12 cellular contexts compared by ENCODE assay signal in genomic region chr20:33687370-33687915, GRCh38. TPM values are rescaled to one million over a fixed set of nuclear protein-coding genes. Genes with fewer than 3 reads are reported as not detected.
DNase-seq lines count a peak whose midpoint lies in the region; ATAC-seq, FAIRE-seq and TF ChIP-seq lines count a peak whose summit lies in the region.
"Had no signal": no experiment of that assay in that cellular context is flagged by ENCODE, and none has a peak within 500 bp of the region (broad histone marks: within the 10 kb centered on the region; RNA-seq: fewer than 3 reads in every experiment).

No MANE protein-coding gene starts in this region.

- H3K27ac ChIP-seq in SJCRH30, result no peak overlapping the region
- no peak overlapping the region for H3K27ac ChIP-seq in endothelial cell of umbilical vein (ENCODE audit: insufficient read depth, low read depth, low read length)
- H3K27ac ChIP-seq in upper lobe of left lung, result peak overlapping the region in 3 of 4 donors; percentile 19 to 57 (median 46)
- H3K27ac ChIP-seq in small intestine (ENCODE audit: low read depth in 1 of 2, low read length in 1 of 2), result no peak overlapping the region

- no peaks in the 10 kb centered on the region for H3K27me3 Mint-ChIP-seq in activated naive CD8-positive, alpha-beta T cell
- no peaks in the 10 kb centered on the region for H3K27me3 Mint-ChIP-seq in activated naive CD8-positive, alpha-beta T cell treated with anti-CD3 and anti-CD28 coated beads, Interleukin-2, amount 50 U/mL, for 24 hours

- no peaks in the 10 kb centered on the region for H3K9me1 ChIP-seq in endothelial cell of umbilical vein (replicated peaks; ENCODE audit: control insufficient read depth, extremely low read depth, insufficient read depth, low read length)

- no peak overlapping the region for H3K9ac ChIP-seq in endothelial cell of umbilical vein (replicated peaks; ENCODE audit: extremely low read depth, insufficient read depth, low read length)

- H3K27ac Mint-ChIP-seq in activated naive CD8-positive, alpha-beta T cell, result peak overlapping the region; percentile 87
- H3K27ac Mint-ChIP-seq in activated naive CD8-positive, alpha-beta T cell treated with anti-CD3 and anti-CD28 coated beads, Interleukin-2, amount 50 U/mL, for 24 hours, result no peak overlapping the region

- intact Hi-C loops in endothelial cell of umbilical vein (cut with micrococcal nuclease), result loop anchor here (2.0 to 5.0 kb wide), 2 partner anchors 21 to 45 kb away; partner anchors contain the start of genes ACTL10 and ZNF341

- dilution Hi-C loops in endothelial cell of umbilical vein (cut with MboI; ENCODE audit: extremely low pct_ligation_motif_present, low sequenced_read_pairs), result no loop called here

- no peak overlapping the region for H3K4me3 ChIP-seq in SJCRH30
- H3K4me3 ChIP-seq in endothelial cell of umbilical vein (replicated peaks in 1 of 3; ENCODE audit: insufficient read depth in 1 of 3, low read depth in 1 of 3, low read length in 3 of 3), result no peak overlapping the region
- no peak overlapping the region for H3K4me3 ChIP-seq in upper lobe of left lung
- no peak overlapping the region for H3K4me3 ChIP-seq in small intestine (ENCODE audit: low read depth in 1 of 2, low read length in 2 of 2)
- H3K4me3 ChIP-seq: mucosa of descending colon had no signal

- no peak for DNase-seq in activated naive CD8-positive, alpha-beta T cell treated with anti-CD3 and anti-CD28 coated beads, Interleukin-2, amount 50 U/mL, for 24 hours
- DNase-seq in SJCRH30, result peak; percentile 50 to 64
- peak; percentile 14 for DNase-seq in endothelial cell of umbilical vein (ENCODE audit: low read depth, low spot score)
- DNase-seq in upper lobe of left lung, result no peak
- DNase-seq in small intestine, result no peak
- no peak for DNase-seq in T-helper 2 cell
- DNase-seq: activated effector memory CD4-positive, alpha-beta T cell treated with Interleukin-2 at 50 U/mL for 16 hours; mucosa of descending colon had no signal

- no TSS peak for BruUV-seq in endothelial cell of umbilical vein (replicated peaks; lab: Mats Ljungman, UMichigan)

- H3K4me1 ChIP-seq in SJCRH30 (peaks cover 23% of the 10 kb centered on the region), endothelial cell of umbilical vein (ENCODE audit: control insufficient read depth, extremely low read depth, insufficient read depth, low read length) (peaks cover 36% of the 10 kb centered on the region), upper lobe of left lung (peaks cover 27 to 42% (median 34%) of the 10 kb centered on the region in 4 donors), small intestine (ENCODE audit: control insufficient read depth in 2 of 2, insufficient read depth in 1 of 2, low read depth in 1 of 2, low read length in 1 of 2) (peaks cover 2 to 3% of the 10 kb centered on the region in 2 donors)

- FAIRE-seq in endothelial cell of umbilical vein (lab: Jason Lieb, UNC) (peak; percentile 78), small intestine (lab: Jason Lieb, UNC) (no peak)

- no peak overlapping the region for H3K4me3 Mint-ChIP-seq in activated naive CD8-positive, alpha-beta T cell
- no peak overlapping the region for H3K4me3 Mint-ChIP-seq in activated naive CD8-positive, alpha-beta T cell treated with anti-CD3 and anti-CD28 coated beads, Interleukin-2, amount 50 U/mL, for 24 hours

- TF ChIP-seq CTCF in endothelial cell of umbilical vein (IDR thresholded peaks at IDR 0.05; ENCODE audit: extremely low read depth in 1 of 2, insufficient read depth in 1 of 2, low read depth in 1 of 2, low read length in 2 of 2), result no peak
- no peak for TF ChIP-seq CTCF in upper lobe of left lung (IDR thresholded peaks at IDR 0.05)

- no peaks in the 10 kb centered on the region for H4K20me1 ChIP-seq in endothelial cell of umbilical vein (replicated peaks; ENCODE audit: control insufficient read depth, extremely low read depth, insufficient read depth, low read length)

- POLR2A ChIA-PET in endothelial cell of umbilical vein (lab: Charles Lee), result no interaction called here

- no peak for TF ChIP-seq EP300 in upper lobe of left lung (IDR thresholded peaks at IDR 0.05)

- H2AFZ ChIP-seq in endothelial cell of umbilical vein (ENCODE audit: low read depth, low read length), result peak overlapping the region; percentile 46

- peaks cover 17% of the 10 kb centered on the region for H3K79me2 ChIP-seq in endothelial cell of umbilical vein (ENCODE audit: control insufficient read depth, insufficient read depth, low read length)

- H3K36me3 Mint-ChIP-seq in activated naive CD8-positive, alpha-beta T cell, result no peaks in the 10 kb centered on the region
- H3K36me3 Mint-ChIP-seq in activated naive CD8-positive, alpha-beta T cell treated with anti-CD3 and anti-CD28 coated beads, Interleukin-2, amount 50 U/mL, for 24 hours (ENCODE audit: low read depth), result peaks cover 3% of the 10 kb centered on the region

- H3K27me3 ChIP-seq in SJCRH30 (no peaks in the 10 kb centered on the region), endothelial cell of umbilical vein (ENCODE audit: control insufficient read depth in 2 of 2, insufficient read depth in 2 of 2, low read length in 2 of 2) (no peaks in the 10 kb centered on the region), upper lobe of left lung (no peaks in the 10 kb centered on the region), small intestine (ENCODE audit: control insufficient read depth in 2 of 2, insufficient read depth in 2 of 2, low read length in 2 of 2) (no peaks in the 10 kb centered on the region)

- 65 to 71% methylated on average over 8 of the region's 8 CpGs for WGBS in upper lobe of left lung, 2 donors
- WGBS in small intestine, 3 donors, result 77 to 91% (median 85%) methylated on average over 8 of the region's 8 CpGs

- H3K36me3 ChIP-seq in SJCRH30 (peaks cover 10% of the 10 kb centered on the region), endothelial cell of umbilical vein (ENCODE audit: control insufficient read depth in 2 of 2, extremely low read depth in 1 of 2, insufficient read depth in 2 of 2, low read length in 2 of 2) (no peaks in the 10 kb centered on the region), upper lobe of left lung (no peaks in the 10 kb centered on the region), small intestine (ENCODE audit: control insufficient read depth in 2 of 2, insufficient read depth in 2 of 2, low read length in 2 of 2) (no peaks in the 10 kb centered on the region)

- TF ChIP-seq POLR2A in endothelial cell of umbilical vein (IDR thresholded peaks at IDR 0.05; ENCODE audit: low read depth, low read length) (no peak), upper lobe of left lung (IDR thresholded peaks at IDR 0.05) (no peak)

- H3K9me3 ChIP-seq in SJCRH30 (replicated peaks) (no peaks in the 10 kb centered on the region), endothelial cell of umbilical vein (replicated peaks; ENCODE audit: control insufficient read depth, insufficient read depth, low read length) (no peaks in the 10 kb centered on the region), upper lobe of left lung (no peaks in the 10 kb centered on the region), small intestine (ENCODE audit: control insufficient read depth, low read depth) (no peaks in the 10 kb centered on the region)
- H3K9me3 ChIP-seq: mucosa of descending colon had no signal

- no peaks in the 10 kb centered on the region for H3K9me3 Mint-ChIP-seq in activated naive CD8-positive, alpha-beta T cell (ENCODE audit: low read depth)
- H3K9me3 Mint-ChIP-seq in activated naive CD8-positive, alpha-beta T cell treated with anti-CD3 and anti-CD28 coated beads, Interleukin-2, amount 50 U/mL, for 24 hours, result no peaks in the 10 kb centered on the region

- CTCF ChIA-PET in endothelial cell of umbilical vein (lab: Charles Lee), result interaction anchor here (0.6 to 1.9 kb wide), 4 partner anchors 19 to 104 kb away, joined by 3 to 7 read pairs (median 4); partner anchors contain the start of gene PXMP4

- no peak overlapping the region for H3K4me2 ChIP-seq in endothelial cell of umbilical vein (ENCODE audit: insufficient read depth, low read length)

- ATAC-seq in activated naive CD8-positive, alpha-beta T cell treated with anti-CD3 and anti-CD28 coated beads, Interleukin-2, amount 50 U/mL, for 24 hours, result no peak
- ATAC-seq in upper lobe of left lung (ENCODE audit: low FRiP score in 2 of 2) (peak in 1 of 2 donors; percentile 37), GM18517 (IDR thresholded peaks at IDR 0.05; ENCODE audit: unreplicated experiment) (no peak)

- peaks cover 49% of the 10 kb centered on the region for H3K4me1 Mint-ChIP-seq in activated naive CD8-positive, alpha-beta T cell (ENCODE audit: low read depth)
- peaks cover 69% of the 10 kb centered on the region for H3K4me1 Mint-ChIP-seq in activated naive CD8-positive, alpha-beta T cell treated with anti-CD3 and anti-CD28 coated beads, Interleukin-2, amount 50 U/mL, for 24 hours

RNA-seq across cellular contexts. Expression of gene E2F1, which starts 1.3 kb away (rescaled TPM):
- total RNA-seq in SJCRH30 (2014; rRNA removed; shearing (Covaris generic)), result 103 and 112 TPM in 2 replicates
- total RNA-seq in endothelial cell of umbilical vein, result 27.0 and 29.6 TPM in 2 replicates
- 20.7 and 22.3 TPM in 2 replicates for polyA plus RNA-seq in endothelial cell of umbilical vein
- 15.9 and 17.8 TPM in 2 replicates for polyA plus RNA-seq in endothelial cell of umbilical vein (2011; cell fraction: cytosol; rRNA removed)
- 27.0 and 30.5 TPM in 2 replicates for polyA plus RNA-seq in endothelial cell of umbilical vein (2011; cell fraction: nucleus; rRNA removed)
- polyA plus RNA-seq in endothelial cell of umbilical vein (2012), result 12.3 and 15.7 TPM in 2 replicates
- polyA minus RNA-seq in endothelial cell of umbilical vein, result 13.4 and 15.0 TPM in 2 replicates
- 34.7 TPM for polyA minus RNA-seq in endothelial cell of umbilical vein (2011; cell fraction: cytosol; rRNA and poly(A)+ RNA removed)
- polyA minus RNA-seq in endothelial cell of umbilical vein (2011; cell fraction: nucleus; rRNA and poly(A)+ RNA removed), result 6.3 and 6.5 TPM in 2 replicates
- 10 to 100 TPM in 1 of 6 donors, 1 to 10 TPM in 5; 5.5 to 12.9 (median 6.8) TPM for total RNA-seq in upper lobe of left lung
- 10 to 100 TPM in 1 of 3 donors, 1 to 10 TPM in 2; 2.2 to 10.9 (median 2.5) TPM for polyA plus RNA-seq in small intestine

RNA-seq across cellular contexts. Expression of gene NECAB3, which starts 13.2 kb away (rescaled TPM):
- total RNA-seq in SJCRH30 (2014; rRNA removed; shearing (Covaris generic)), result 28.2 and 30.8 TPM in 2 replicates
- 18.1 and 20.2 TPM in 2 replicates for total RNA-seq in endothelial cell of umbilical vein
- polyA plus RNA-seq in endothelial cell of umbilical vein, result 22.4 and 34.2 TPM in 2 replicates
- polyA plus RNA-seq in endothelial cell of umbilical vein (2011; cell fraction: cytosol; rRNA removed), result 11.9 and 17.5 TPM in 2 replicates
- 53.5 and 74.7 TPM in 2 replicates for polyA plus RNA-seq in endothelial cell of umbilical vein (2011; cell fraction: nucleus; rRNA removed)
- polyA plus RNA-seq in endothelial cell of umbilical vein (2012), result 13.7 and 19.6 TPM in 2 replicates
- 11.4 and 22.0 TPM in 2 replicates for polyA minus RNA-seq in endothelial cell of umbilical vein
- 46.7 TPM for polyA minus RNA-seq in endothelial cell of umbilical vein (2011; cell fraction: cytosol; rRNA and poly(A)+ RNA removed)
- 16.0 and 18.5 TPM in 2 replicates for polyA minus RNA-seq in endothelial cell of umbilical vein (2011; cell fraction: nucleus; rRNA and poly(A)+ RNA removed)
- total RNA-seq in upper lobe of left lung, result 100 to 1,000 TPM in 2 of 6 donors, 10 to 100 TPM in 4; 43.4 to 309 (median 90.6) TPM
- polyA plus RNA-seq in small intestine, result 10 to 100 TPM; 30.6 to 54.8 (median 53.8) TPM

RNA-seq across cellular contexts. Expression of gene ACTL10, which starts 20.7 kb away (rescaled TPM):
- total RNA-seq in SJCRH30 (2014; rRNA removed; shearing (Covaris generic)), result 0.10 TPM in 1 of 2 replicates, not detected in the other
- total RNA-seq in endothelial cell of umbilical vein, result 0.62 and 1.4 TPM in 2 replicates
- 0.92 and 1.0 TPM in 2 replicates for polyA plus RNA-seq in endothelial cell of umbilical vein
- 0.32 and 0.71 TPM in 2 replicates for polyA plus RNA-seq in endothelial cell of umbilical vein (2011; cell fraction: cytosol; rRNA removed)
- 0.22 and 0.25 TPM in 2 replicates for polyA plus RNA-seq in endothelial cell of umbilical vein (2011; cell fraction: nucleus; rRNA removed)
- polyA plus RNA-seq in endothelial cell of umbilical vein (2012), result 1.2 and 1.3 TPM in 2 replicates
- polyA minus RNA-seq in endothelial cell of umbilical vein, result 0.34 and 0.51 TPM in 2 replicates
- 4.5 TPM for polyA minus RNA-seq in endothelial cell of umbilical vein (2011; cell fraction: cytosol; rRNA and poly(A)+ RNA removed)
- 0.48 and 1.0 TPM in 2 replicates for polyA minus RNA-seq in endothelial cell of umbilical vein (2011; cell fraction: nucleus; rRNA and poly(A)+ RNA removed)
- 1 to 10 TPM in 5 of 6 donors, not detected in 1; 1.7 to 3.8 (median 2.1) TPM for total RNA-seq in upper lobe of left lung
- 1 to 10 TPM in 2 of 3 donors, under 1 TPM in 1; 0.89 to 5.4 (median 1.6) TPM for polyA plus RNA-seq in small intestine

RNA-seq across cellular contexts. Expression of gene C20orf144, which starts 25.3 kb away (rescaled TPM):
- total RNA-seq in SJCRH30 (2014; rRNA removed; shearing (Covaris generic)), result 0.38 and 0.42 TPM in 2 replicates
- total RNA-seq in endothelial cell of umbilical vein, result not detected in 2 replicates
- polyA plus RNA-seq in endothelial cell of umbilical vein, result 0.05 TPM in 1 of 2 replicates, not detected in the other
- polyA plus RNA-seq in endothelial cell of umbilical vein (2011; cell fraction: cytosol; rRNA removed), result 0.03 and 0.05 TPM in 2 replicates
- polyA plus RNA-seq in endothelial cell of umbilical vein (2011; cell fraction: nucleus; rRNA removed), result not detected in 2 replicates
- polyA plus RNA-seq in endothelial cell of umbilical vein (2012), result 0.14 and 0.21 TPM in 2 replicates
- polyA minus RNA-seq in endothelial cell of umbilical vein, result not detected in 2 replicates
- polyA minus RNA-seq in endothelial cell of umbilical vein (2011; cell fraction: cytosol; rRNA and poly(A)+ RNA removed), result not detected
- not detected in 2 replicates for polyA minus RNA-seq in endothelial cell of umbilical vein (2011; cell fraction: nucleus; rRNA and poly(A)+ RNA removed)
- not detected for total RNA-seq in upper lobe of left lung
- polyA plus RNA-seq in small intestine, result under 1 TPM in 1 of 3 donors, not detected in 2; 0.07 TPM
- total RNA-seq: epithelial cell of proximal tubule, urinary bladder had no signal

RNA-seq across cellular contexts. Expression of gene PXMP4, which starts 32.7 kb away (rescaled TPM):
- total RNA-seq in SJCRH30 (2014; rRNA removed; shearing (Covaris generic)), result 7.4 and 8.2 TPM in 2 replicates
- total RNA-seq in endothelial cell of umbilical vein, result 6.9 and 8.1 TPM in 2 replicates
- 8.0 and 8.5 TPM in 2 replicates for polyA plus RNA-seq in endothelial cell of umbilical vein
- polyA plus RNA-seq in endothelial cell of umbilical vein (2011; cell fraction: cytosol; rRNA removed), result 4.9 and 5.9 TPM in 2 replicates
- 2.2 and 2.4 TPM in 2 replicates for polyA plus RNA-seq in endothelial cell of umbilical vein (2011; cell fraction: nucleus; rRNA removed)
- polyA plus RNA-seq in endothelial cell of umbilical vein (2012), result 5.6 and 5.9 TPM in 2 replicates
- polyA minus RNA-seq in endothelial cell of umbilical vein, result 5.5 and 5.7 TPM in 2 replicates
- polyA minus RNA-seq in endothelial cell of umbilical vein (2011; cell fraction: cytosol; rRNA and poly(A)+ RNA removed), result 6.0 TPM
- 0.72 and 1.3 TPM in 2 replicates for polyA minus RNA-seq in endothelial cell of umbilical vein (2011; cell fraction: nucleus; rRNA and poly(A)+ RNA removed)
- 10 to 100 TPM; 18.4 to 80.2 (median 29.8) TPM for total RNA-seq in upper lobe of left lung
- polyA plus RNA-seq in small intestine, result 1 to 10 TPM; 5.4 to 8.7 (median 7.2) TPM

Comparison
In these comparisons a context has a peak if more than half of its experiments do, and no peak if none do; other contexts are left out.
1. DNase-seq: peak in SJCRH30 (2 of 2) and endothelial cell of umbilical vein (single experiment); none in activated naive CD8-positive, alpha-beta T cell treated with anti-CD3 and anti-CD28 coated beads, Interleukin-2, amount 50 U/mL, for 24 hours (single experiment), upper lobe of left lung (0 of 2), small intestine (single experiment) and T-helper 2 cell (0 of 5).
2. H3K27ac ChIP-seq: peak in upper lobe of left lung (3 of 4); none in SJCRH30 (single experiment), endothelial cell of umbilical vein (single experiment) and small intestine (0 of 2).